1 cellular context compared by ENCODE assay signal in genomic region chr2:65436169-65436824, GRCh38.
TF ChIP-seq lines count a peak whose summit lies in the region.

No MANE protein-coding gene starts in this region.

TF ChIP-seq in HepG2, 621 proteins besides CTCF, POLR2A, EP300 and RAD21 (continued from another document and continues in another):
- TF ChIP-seq AFF4 (CRISPR knock-in tag; IDR thresholded peaks at IDR 0.05), result no peak; the same call in 1 of the 2 replicates
- 0 out of 2 replicates have a peak, but pooled peaks have one; percentile 3 for TF ChIP-seq ZNF383 (CRISPR knock-in tag; IDR thresholded peaks at IDR 0.05; ENCODE audit: borderline replicate concordance)
- no peak; the same call in 1 of the 2 replicates for TF ChIP-seq ZNF510 (CRISPR knock-in tag; IDR thresholded peaks at IDR 0.05; ENCODE audit: low read depth)
- TF ChIP-seq JUNB (CRISPR knock-in tag; IDR thresholded peaks at IDR 0.05; ENCODE audit: borderline replicate concordance), result no peak
- TF ChIP-seq SALL2 (CRISPR knock-in tag; IDR thresholded peaks at IDR 0.05), result no peak; the same call in none of the 2 replicates
- TF ChIP-seq SIX4 (CRISPR knock-in tag; IDR thresholded peaks at IDR 0.05), result no peak; the same call in 1 of the 2 replicates
- TF ChIP-seq ZNF766 (CRISPR knock-in tag; IDR thresholded peaks at IDR 0.05; ENCODE audit: borderline replicate concordance), result no peak; the same call in 1 of the 2 replicates
- peak; percentile 87 for TF ChIP-seq GABPB1 (CRISPR knock-in tag; IDR thresholded peaks at IDR 0.05)
- peak; percentile 66 for TF ChIP-seq ZNF792 (CRISPR knock-in tag; IDR thresholded peaks at IDR 0.05)
- TF ChIP-seq ZNF598 (CRISPR knock-in tag; IDR thresholded peaks at IDR 0.05; ENCODE audit: borderline replicate concordance), result no peak
- no peak for TF ChIP-seq MLX (CRISPR knock-in tag; IDR thresholded peaks at IDR 0.05)
- TF ChIP-seq ZNF574 (CRISPR knock-in tag; IDR thresholded peaks at IDR 0.05), result peak; percentile 68
- no peak for TF ChIP-seq ZNF567 (CRISPR knock-in tag; IDR thresholded peaks at IDR 0.05; ENCODE audit: borderline replicate concordance)
- 0 out of 2 replicates have a peak, but pooled peaks have one; percentile 82 for TF ChIP-seq ZNF558 (CRISPR knock-in tag; IDR thresholded peaks at IDR 0.05; ENCODE audit: borderline replicate concordance)
- TF ChIP-seq SIN3A (IDR thresholded peaks at IDR 0.05; ENCODE audit: borderline replicate concordance, low read depth, low read length), result peak; percentile 82; the same call in 1 of the 2 replicates
- peak in 1 of 2 experiments; percentile 74; a peak in 2 of 4 replicates for TF ChIP-seq NR2F1 (CRISPR knock-in tag; IDR thresholded peaks at IDR 0.05)
- TF ChIP-seq DNMT1 (CRISPR knock-in tag; IDR thresholded peaks at IDR 0.05), result no peak
- no peak for TF ChIP-seq NFE2L1 (CRISPR knock-in tag; IDR thresholded peaks at IDR 0.05; ENCODE audit: borderline replicate concordance)
- TF ChIP-seq TARDBP (CRISPR knock-in tag; IDR thresholded peaks at IDR 0.05), result peak; percentile 90
- peak; percentile 55; the same call in 1 of the 2 replicates for TF ChIP-seq NR2C2 (CRISPR knock-in tag; IDR thresholded peaks at IDR 0.05; ENCODE audit: borderline replicate concordance)
- no peak for TF ChIP-seq ZNF512B (CRISPR knock-in tag; IDR thresholded peaks at IDR 0.05; ENCODE audit: borderline replicate concordance)
- TF ChIP-seq HIC2 (CRISPR knock-in tag; IDR thresholded peaks at IDR 0.05; ENCODE audit: low read depth), result no peak
- peak; percentile 33; the same call in 1 of the 2 replicates for TF ChIP-seq ZNF678 (CRISPR knock-in tag; IDR thresholded peaks at IDR 0.05)
- no peak for TF ChIP-seq STAT6 (CRISPR knock-in tag; IDR thresholded peaks at IDR 0.05; ENCODE audit: borderline replicate concordance)
- TF ChIP-seq SPEN (CRISPR knock-in tag; IDR thresholded peaks at IDR 0.05; ENCODE audit: low read depth), result peak; percentile 54
- peak; percentile 72 for TF ChIP-seq XRCC5 (optimal IDR thresholded peaks at IDR 0.05; ENCODE audit: low read length)
- TF ChIP-seq ZNF781 (CRISPR knock-in tag; IDR thresholded peaks at IDR 0.05; ENCODE audit: borderline replicate concordance, not compliant biosample characterization), result peak; percentile 86
- TF ChIP-seq ZNF850 (CRISPR knock-in tag; conservative IDR thresholded peaks at IDR 0.05), result no peak
- no peak; the same call in 1 of the 2 replicates for TF ChIP-seq KDM6A (CRISPR knock-in tag; IDR thresholded peaks at IDR 0.05; ENCODE audit: low read depth)
- peak; percentile 73 for TF ChIP-seq RARA (CRISPR knock-in tag; IDR thresholded peaks at IDR 0.05)
- peak; percentile 98 for TF ChIP-seq PHF21A (CRISPR knock-in tag; IDR thresholded peaks at IDR 0.05)
- no peak for TF ChIP-seq FOXK2 (IDR thresholded peaks at IDR 0.05)
- TF ChIP-seq IRF9 (CRISPR knock-in tag; IDR thresholded peaks at IDR 0.05; ENCODE audit: borderline replicate concordance), result no peak; the same call in 1 of the 2 replicates
- TF ChIP-seq ZBTB8A (CRISPR knock-in tag; IDR thresholded peaks at IDR 0.05; ENCODE audit: borderline replicate concordance, low read depth), result no peak
- 0 out of 2 replicates have a peak, but pooled peaks have one; percentile 55 for TF ChIP-seq ZBTB21 (CRISPR knock-in tag; IDR thresholded peaks at IDR 0.05)
- 0 out of 2 replicates have a peak, but pooled peaks have one; percentile 8 for TF ChIP-seq ZNF615 (CRISPR knock-in tag; IDR thresholded peaks at IDR 0.05; ENCODE audit: borderline replicate concordance)
- TF ChIP-seq ZNF460 (CRISPR knock-in tag; IDR thresholded peaks at IDR 0.05; ENCODE audit: borderline replicate concordance), result peak; percentile 63; the same call in 1 of the 2 replicates
- no peak; the same call in 1 of the 2 replicates for TF ChIP-seq NR2F2 (IDR thresholded peaks at IDR 0.05; ENCODE audit: borderline replicate concordance, low read depth)
- no peak for TF ChIP-seq ZNF282 (IDR thresholded peaks at IDR 0.05; ENCODE audit: partially characterized antibody)
- no peak for TF ChIP-seq ZNF432 (CRISPR knock-in tag; IDR thresholded peaks at IDR 0.05; ENCODE audit: borderline replicate concordance)
- no peak; the same call in 1 of the 2 replicates for TF ChIP-seq PRMT3 (CRISPR knock-in tag; IDR thresholded peaks at IDR 0.05; ENCODE audit: borderline replicate concordance, low read depth)
- no peak for TF ChIP-seq RELA (CRISPR knock-in tag; IDR thresholded peaks at IDR 0.05)
- TF ChIP-seq E2F2 (CRISPR knock-in tag; IDR thresholded peaks at IDR 0.05; ENCODE audit: borderline replicate concordance), result peak; percentile 79; the same call in 1 of the 2 replicates
- TF ChIP-seq ZNF816 (CRISPR knock-in tag; IDR thresholded peaks at IDR 0.05; ENCODE audit: borderline replicate concordance), result no peak; the same call in 1 of the 2 replicates
- no peak for TF ChIP-seq SP1 (IDR thresholded peaks at IDR 0.05)
- TF ChIP-seq SP1 (CRISPR knock-in tag; IDR thresholded peaks at IDR 0.05), result no peak; the same call in 1 of the 2 replicates
